In the genomic region with DNA sequence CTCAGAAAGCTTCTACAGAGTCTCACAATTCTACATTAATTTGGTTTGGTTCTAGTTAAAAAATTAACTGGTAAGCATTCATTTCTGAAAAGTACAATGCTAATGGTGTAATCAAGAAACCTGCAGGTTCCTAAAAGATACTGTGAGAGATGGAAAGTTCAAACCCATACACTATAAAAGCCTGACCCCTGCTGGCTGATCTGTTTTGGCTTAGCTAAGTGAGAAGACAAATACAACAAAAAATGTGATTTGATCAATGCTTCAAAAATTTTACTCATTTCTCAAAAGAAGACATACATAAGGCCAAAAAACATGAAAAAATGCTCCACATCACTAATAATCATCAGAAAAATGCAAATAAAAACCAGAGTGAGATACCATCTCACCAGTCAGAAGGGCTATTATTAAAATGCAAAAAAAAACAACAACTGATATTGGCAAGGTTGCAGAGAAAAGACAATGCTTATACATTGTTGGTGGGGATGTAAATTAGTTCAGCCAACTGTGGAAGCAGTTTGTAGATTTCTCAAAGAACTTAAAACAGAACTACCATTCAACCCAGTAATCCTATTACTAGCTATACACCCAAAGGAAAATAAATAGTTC, we compare ENCODE assay signal across 8 cellular contexts.
DNase-seq lines count a peak whose midpoint lies in the region; ATAC-seq, FAIRE-seq and TF ChIP-seq lines count a peak whose summit lies in the region.

No MANE protein-coding gene starts in this region.

- no peaks in the 10 kb centered on the region; the same call in 1 of the 2 replicates for H3K4me1 ChIP-seq in Karpas-422 (ENCODE audit: low read length)

- H3K9me3 ChIP-seq in Karpas-422 (ENCODE audit: low read length) = no peaks in the 10 kb centered on the region

- no peak overlapping the region for H3K27ac ChIP-seq in Karpas-422 (ENCODE audit: low read length)

- no peak overlapping the region for H2AFZ ChIP-seq in Karpas-422 (ENCODE audit: low read length)

- no peaks in the 10 kb centered on the region for H3K9me2 ChIP-seq in Karpas-422 (replicated peaks; ENCODE audit: insufficient read depth, low read length)

- H3K27me3 ChIP-seq in Karpas-422 (ENCODE audit: low read length) = no peaks in the 10 kb centered on the region

- H3K27me3 Mint-ChIP-seq in progenitor cell of endocrine pancreas = no peaks in the 10 kb centered on the region

- peaks cover 1% of the 10 kb centered on the region for H3K36me3 Mint-ChIP-seq in progenitor cell of endocrine pancreas (ENCODE audit: insufficient read depth)

- H3K9ac ChIP-seq in Karpas-422 (ENCODE audit: low read length) = no peak overlapping the region

- no peaks in the 10 kb centered on the region for H3K79me2 ChIP-seq in Karpas-422 (ENCODE audit: low read length)

- no peaks in the 10 kb centered on the region for H3K36me3 ChIP-seq in Karpas-422 (ENCODE audit: insufficient read depth, low read length)

- no peak for TF ChIP-seq POLR2A in GM12891 (IDR thresholded peaks at IDR 0.05; ENCODE audit: low read depth, low read length)

- H4K20me1 ChIP-seq in Karpas-422 (ENCODE audit: insufficient read depth, low read depth, low read length) = no peaks in the 10 kb centered on the region

- H3K4me1 Mint-ChIP-seq in progenitor cell of endocrine pancreas (ENCODE audit: low read depth) = no peaks in the 10 kb centered on the region

- DNase-seq in CD1c-positive myeloid dendritic cell (ENCODE audit: extremely low spot score) = peak; percentile 51
- no peak for DNase-seq in GM12891 (ENCODE audit: insufficient read length, low spot score)
- DNase-seq in Karpas-422 = peak; percentile 81
- peak; percentile 62 for DNase-seq in fibroblast of villous mesenchyme (ENCODE audit: low read depth)
- DNase-seq in progenitor cell of endocrine pancreas (ENCODE audit: low spot score, unreplicated experiment) = no peak
- no peak for DNase-seq in activated CD4-positive, CD25-positive, alpha-beta regulatory T cell (lab: John Stamatoyannopoulos, UW)

- H3K4me3 Mint-ChIP-seq in progenitor cell of endocrine pancreas (ENCODE audit: low read depth) = no peak overlapping the region

- H3K9me3 Mint-ChIP-seq in progenitor cell of endocrine pancreas (ENCODE audit: low read depth) = no peaks in the 10 kb centered on the region

- no peak overlapping the region for H3K4me2 ChIP-seq in Karpas-422 (ENCODE audit: low read depth, low read length, poor library complexity, severe bottlenecking)

- FAIRE-seq in GM12891 (lab: Jason Lieb, UNC) = peak; percentile 41

- ATAC-seq in GM21423 (IDR thresholded peaks at IDR 0.05; ENCODE audit: unreplicated experiment) = no peak

- no peak overlapping the region for H3K4me3 ChIP-seq in Karpas-422 (ENCODE audit: low read length)
- H3K4me3 ChIP-seq in WI38 (ENCODE audit: low read depth, low read length) = no peak overlapping the region
- no peak overlapping the region for H3K4me3 ChIP-seq in fibroblast of villous mesenchyme (ENCODE audit: low read depth, low read length)

- H3K27ac Mint-ChIP-seq in progenitor cell of endocrine pancreas = no peak overlapping the region

- peak; percentile 62 for TF ChIP-seq CTCF in WI38 (IDR thresholded peaks at IDR 0.05; ENCODE audit: low read depth, low read length)
- TF ChIP-seq CTCF in fibroblast of villous mesenchyme (IDR thresholded peaks at IDR 0.05; ENCODE audit: insufficient read depth, low read depth, low read length) = peak; percentile 72
- peak; percentile 75 for TF ChIP-seq CTCF in progenitor cell of endocrine pancreas (IDR thresholded peaks at IDR 0.05; ENCODE audit: unreplicated experiment)

TF ChIP-seq in GM12891, 5 proteins besides CTCF, POLR2A, EP300 and RAD21:
- no peak for TF ChIP-seq POLR2AphosphoS5 (IDR thresholded peaks at IDR 0.05; ENCODE audit: low read depth, low read length)
- TF ChIP-seq POU2F2 (IDR thresholded peaks at IDR 0.05; ENCODE audit: low read depth, low read length) = no peak
- TF ChIP-seq SPI1 (IDR thresholded peaks at IDR 0.05; ENCODE audit: low read depth, low read length) = no peak
- TF ChIP-seq PAX5 (IDR thresholded peaks at IDR 0.05; ENCODE audit: insufficient read depth, low read length, severe bottlenecking) = no peak
- TF ChIP-seq TAF1 (IDR thresholded peaks at IDR 0.05; ENCODE audit: low read depth, low read length) = no peak

Comparison
In these comparisons a context has a peak if more than half of its experiments do, and no peak if none do; other contexts are left out.
1. DNase-seq: peak in CD1c-positive myeloid dendritic cell (single experiment), Karpas-422 (single experiment) and fibroblast of villous mesenchyme (single experiment); none in GM12891 (single experiment), progenitor cell of endocrine pancreas (single experiment) and activated CD4-positive, CD25-positive, alpha-beta regulatory T cell (0 of 4).
2. Peak in every context shown above with its lines, with median percentiles within 50 percentile points of each other: CTCF ChIP-seq.